Comparison of ENCODE assay signal across 8 cellular contexts in genomic region chr4:36351082-36351666, GRCh38.
DNase-seq lines count a peak whose midpoint lies in the region; ATAC-seq and TF ChIP-seq lines count a peak whose summit lies in the region.

No MANE protein-coding gene starts in this region.

- peak; percentile 37 for ATAC-seq in HG02588 (IDR thresholded peaks at IDR 0.05; ENCODE audit: unreplicated experiment)
- peak; percentile 78 to 82 (median 80) for ATAC-seq in right lobe of liver

- H3K27me3 ChIP-seq in right lobe of liver: no peaks in the 10 kb centered on the region

- H3K36me3 ChIP-seq in right lobe of liver: no peaks in the 10 kb centered on the region

- H3K27ac ChIP-seq in right lobe of liver: no peak overlapping the region

- no peak for TF ChIP-seq POLR2A in right lobe of liver (IDR thresholded peaks at IDR 0.05)

- TF ChIP-seq CTCF in GM12873 (IDR thresholded peaks at IDR 0.05; ENCODE audit: insufficient read depth, low read depth, low read length, missing control alignments): peak; percentile 67
- TF ChIP-seq CTCF in right lobe of liver (IDR thresholded peaks at IDR 0.05): peak; percentile 70 to 88 (median 80)

- DNase-seq in NCI-H1694 treated with DMSO at 0.1 percent for 48 hours (lab: John Stamatoyannopoulos, UW): peak; percentile 19
- DNase-seq in activated CD4-positive, alpha-beta T cell treated with anti-CD3 and anti-CD28 coated beads for 24 hours (ENCODE audit: low read depth in 2 of 2): peak; percentile 58 to 66
- peak; percentile 5 for DNase-seq in cerebellum (ENCODE audit: low spot score)
- DNase-seq in right lobe of liver: peak; percentile 55 to 59 (median 59)
- DNase-seq in stimulated activated CD8-positive, alpha-beta memory T cell treated with anti-CD3 and anti-CD28 coated beads, Interleukin-15, amount 100 ng/mL, for 1 hour (ENCODE audit: low read depth): peak; percentile 64
- no peak for DNase-seq in NCI-H187 treated with DMSO at 0.1 percent for 48 hours (lab: John Stamatoyannopoulos, UW)

- intact Hi-C loops in right lobe of liver (cut with DNase I): no loop called here

- no peaks in the 10 kb centered on the region for H3K9me3 ChIP-seq in right lobe of liver

- WGBS in right lobe of liver (ENCODE audit: insufficient coverage, low coverage, low lambda C conversion rate, missing lambda C conversion rate): 5% methylated on average over 2 of the region's 2 CpGs

- H3K4me3 ChIP-seq in right lobe of liver: no peak overlapping the region

- H3K4me1 ChIP-seq in right lobe of liver: peaks cover 0 to 16% (median 5%) of the 10 kb centered on the region in 4 donors
